In genomic region chr13:22240716-22241115, GRCh38 we compare ENCODE assay signal across 39 cellular contexts.
"Had no signal": no experiment of that assay in that cellular context is flagged by ENCODE, and none has a peak within 500 bp of the region (broad histone marks: within the 10 kb centered on the region; RNA-seq: fewer than 3 reads in every experiment).

No MANE protein-coding gene starts in this region.

- H3K4me3 ChIP-seq: adrenal gland, body of pancreas, colonic mucosa, dorsolateral prefrontal cortex, gastroesophageal sphincter, prostate gland, sigmoid colon, stomach, suprapubic skin, tibial nerve had no signal

- DNase-seq: activated CD4-positive, alpha-beta memory T cell treated with anti-CD3 and anti-CD28 coated beads for 36 hours; activated CD4-positive, alpha-beta T cell treated with anti-CD3 and anti-CD28 coated beads, Interleukin-2, amount 10 ng/mL, durations not matched to agents 24 days and 14 days; activated CD8-positive, alpha-beta memory T cell treated with anti-CD3 and anti-CD28 coated beads, Interleukin-2, amount 50 U/mL, for 4 hours; activated effector memory CD4-positive, alpha-beta T cell treated with anti-CD3 and anti-CD28 coated beads, Interleukin-2, amount 50 U/mL, for 16 hours; activated naive CD4-positive, alpha-beta T cell treated with anti-CD3 and anti-CD28 coated beads for 36 hours; activated naive CD8-positive, alpha-beta T cell treated with anti-CD3 and anti-CD28 coated beads for 36 hours; activated T-cell treated with anti-CD3 and anti-CD28 coated beads, Interleukin-2, amount 50 U/mL, for 1 hour; adrenal gland; aorta; body of pancreas; colonic mucosa; dorsolateral prefrontal cortex; effector memory CD4-positive, alpha-beta T cell; erythroblast; hippocampal formation; immature natural killer cell; kidney; left colon; mammary epithelial cell; midbrain; naive thymus-derived CD8-positive, alpha-beta T cell; retina; sigmoid colon; small intestine; stimulated activated CD4-positive, alpha-beta T cell treated with anti-CD3 and anti-CD28 coated beads, Interleukin-1b, Interleukin-23, amount 100 ng/mL, for 48 hours; stimulated activated CD4-positive, alpha-beta T cell treated with anti-CD3 and anti-CD28 coated beads, Interleukin-4, amount 100 ng/mL, for 4 hours; stimulated activated CD8-positive, alpha-beta memory T cell treated with anti-CD3 and anti-CD28 coated beads, Interleukin-4, amount 100 ng/mL, for 48 hours; stomach; T-helper 9 cell had no signal

- H3K9me3 Mint-ChIP-seq: activated CD4-positive, alpha-beta memory T cell treated with anti-CD3 and anti-CD28 coated beads for 36 hours; activated naive CD4-positive, alpha-beta T cell treated with anti-CD3 and anti-CD28 coated beads for 36 hours; immature natural killer cell had no signal

- H3K9me3 ChIP-seq: adrenal gland, body of pancreas, colonic mucosa, gastroesophageal sphincter, neutrophil, prostate gland, sigmoid colon, stomach, suprapubic skin, tibial nerve had no signal

- H3K27ac Mint-ChIP-seq: activated CD4-positive, alpha-beta memory T cell treated with anti-CD3 and anti-CD28 coated beads for 36 hours; activated CD4-positive, alpha-beta T cell treated with anti-CD3 and anti-CD28 coated beads, Interleukin-2, amount 10 ng/mL, durations not matched to agents 24 days and 14 days; activated naive CD4-positive, alpha-beta T cell treated with anti-CD3 and anti-CD28 coated beads for 36 hours; activated naive CD8-positive, alpha-beta T cell treated with anti-CD3 and anti-CD28 coated beads for 36 hours; activated T-helper 1 cell treated with anti-CD3 and anti-CD28 coated beads, Interleukin-12 subunit alpha, Interleukin-12 subunit beta, Interleukin-2, Interleukin-4 antibody, amounts not matched to agents 30 ng/mL and 10 ng/mL and 1 ng/mL, durations not matched to agents 14 hours and 24 hours and 36 hours; immature natural killer cell; stimulated activated memory B cell treated with anti-CD40 and anti-IgM and Interleukin-4, amounts not matched to agents 10 μg/mL and 1 μg/mL and 100 μg/mL, for 72 hours; T-helper 1 cell treated with Interleukin-12 subunit alpha and Interleukin-12 subunit beta and Interleukin-4 antibody, amounts not matched to agents 30 μg/mL and 1 μg/mL, for 36 hours had no signal

- H3K27me3 Mint-ChIP-seq: activated CD4-positive, alpha-beta memory T cell treated with anti-CD3 and anti-CD28 coated beads for 36 hours; activated CD4-positive, alpha-beta T cell treated with anti-CD3 and anti-CD28 coated beads, Interleukin-2, amount 10 ng/mL, durations not matched to agents 24 days and 14 days; activated naive CD8-positive, alpha-beta T cell treated with anti-CD3 and anti-CD28 coated beads for 36 hours; stimulated activated memory B cell treated with anti-CD40 and anti-IgM and Interleukin-4, amounts not matched to agents 10 μg/mL and 1 μg/mL and 100 μg/mL, for 72 hours had no signal

- H3K36me3 Mint-ChIP-seq: activated CD4-positive, alpha-beta memory T cell treated with anti-CD3 and anti-CD28 coated beads for 36 hours; activated naive CD8-positive, alpha-beta T cell treated with anti-CD3 and anti-CD28 coated beads for 36 hours; immature natural killer cell; naive thymus-derived CD8-positive, alpha-beta T cell; stimulated activated memory B cell treated with anti-CD40 and anti-IgM and Interleukin-4, amounts not matched to agents 10 μg/mL and 1 μg/mL and 100 μg/mL, for 72 hours had no signal

- H3K27me3 ChIP-seq: adrenal gland, body of pancreas, colonic mucosa, neutrophil, sigmoid colon, stomach, suprapubic skin, tibial nerve had no signal

- H3K4me1 ChIP-seq: adrenal gland, colonic mucosa, gastroesophageal sphincter, prostate gland, sigmoid colon, stomach, suprapubic skin had no signal

- H3K36me3 ChIP-seq: adrenal gland, colonic mucosa, gastroesophageal sphincter, neutrophil, prostate gland, sigmoid colon, stomach, suprapubic skin, tibial nerve had no signal

- H3K4me3 Mint-ChIP-seq: activated CD4-positive, alpha-beta memory T cell treated with anti-CD3 and anti-CD28 coated beads for 36 hours; activated CD4-positive, alpha-beta T cell treated with anti-CD3 and anti-CD28 coated beads, Interleukin-2, amount 10 ng/mL, durations not matched to agents 24 days and 14 days; activated naive CD4-positive, alpha-beta T cell treated with anti-CD3 and anti-CD28 coated beads for 36 hours; activated naive CD8-positive, alpha-beta T cell treated with anti-CD3 and anti-CD28 coated beads for 36 hours; activated T-helper 1 cell treated with anti-CD3 and anti-CD28 coated beads, Interleukin-12 subunit alpha, Interleukin-12 subunit beta, Interleukin-2, Interleukin-4 antibody, amounts not matched to agents 30 ng/mL and 10 ng/mL and 1 ng/mL, durations not matched to agents 14 hours and 24 hours and 36 hours; immature natural killer cell; naive thymus-derived CD8-positive, alpha-beta T cell; stimulated activated memory B cell treated with anti-CD40 and anti-IgM and Interleukin-4, amounts not matched to agents 10 μg/mL and 1 μg/mL and 100 μg/mL, for 72 hours; T-helper 1 cell treated with Interleukin-12 subunit alpha and Interleukin-12 subunit beta and Interleukin-4 antibody, amounts not matched to agents 30 μg/mL and 1 μg/mL, for 36 hours had no signal

- ATAC-seq: activated CD4-positive, CD25-positive, alpha-beta regulatory T cell treated with anti-CD3 and anti-CD28 coated beads, Interleukin-2, amount 50 U/mL, for 24 hours; body of pancreas; gastroesophageal sphincter; left colon; naive thymus-derived CD8-positive, alpha-beta T cell; stimulated activated memory B cell treated with anti-CD40 and anti-IgM and Interleukin-4, amounts not matched to agents 10 μg/mL and 1 μg/mL and 100 μg/mL, for 72 hours had no signal

- H3K27ac ChIP-seq: adrenal gland, body of pancreas, colonic mucosa, dorsolateral prefrontal cortex, gastroesophageal sphincter, neutrophil, prostate gland, sigmoid colon, stomach, suprapubic skin, tibial nerve, VCaP had no signal

- H3K4me1 Mint-ChIP-seq: immature natural killer cell; stimulated activated memory B cell treated with anti-CD40 and anti-IgM and Interleukin-4, amounts not matched to agents 10 μg/mL and 1 μg/mL and 100 μg/mL, for 72 hours had no signal
